ENCODE assay signal across 1 cellular context in the genomic region with DNA sequence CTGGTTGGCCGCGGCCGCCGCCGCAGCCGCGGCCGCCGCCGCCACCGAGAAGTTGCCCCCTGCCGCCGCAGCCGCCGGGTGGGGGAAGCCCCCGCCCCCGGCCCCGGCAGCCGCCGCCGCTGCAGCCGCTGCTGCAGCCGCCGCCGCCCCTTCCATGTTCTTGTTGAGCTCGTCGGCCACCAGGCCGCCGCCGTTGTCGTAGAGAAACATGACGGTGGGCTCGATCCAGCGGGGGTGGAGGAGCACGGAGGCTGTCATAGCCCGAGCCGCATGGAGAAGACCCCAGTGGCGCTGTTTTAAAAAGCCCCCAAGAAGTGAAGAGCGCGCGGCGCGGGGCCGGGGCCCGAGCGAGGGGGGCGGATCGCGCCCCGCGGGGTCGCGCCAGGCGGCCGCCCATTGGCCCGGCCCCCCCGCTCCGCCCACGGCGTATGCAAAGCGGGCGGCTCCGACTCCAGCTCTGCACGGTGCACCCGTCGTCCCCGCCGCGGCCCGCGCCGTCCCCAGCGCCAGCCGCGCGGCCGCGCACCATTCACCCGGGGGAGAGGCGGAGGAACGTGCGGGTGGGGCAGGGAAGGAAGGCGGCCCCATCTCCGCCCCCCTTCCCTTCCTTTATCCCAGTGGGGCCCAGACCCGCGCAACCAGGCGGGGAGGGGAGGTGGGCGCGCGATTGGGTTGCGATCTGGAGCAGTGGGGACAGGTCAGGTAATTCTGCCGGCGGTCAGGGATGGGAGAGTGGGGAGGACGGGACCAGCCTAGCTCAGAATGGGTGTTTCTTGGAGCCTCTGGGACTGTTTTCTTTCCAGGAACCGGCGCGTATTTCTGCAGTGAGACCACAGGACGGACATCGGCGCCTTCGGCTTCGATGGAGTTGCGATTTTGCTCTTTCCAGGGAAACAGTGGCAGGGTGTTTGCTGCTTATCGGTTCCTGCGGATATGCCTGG.
TF ChIP-seq lines count a peak whose summit lies in the region.

TSS of gene HOXA13 (minus strand) at position 272 of the 941 bp plus-strand sequence. CDS start at position 258, 14 bp downstream.

TF ChIP-seq in SK-N-SH treated with all-trans-retinoic acid at 6 μM for 48 hours, 23 proteins besides CTCF, POLR2A, EP300 and RAD21 (continued from another document):
- TF ChIP-seq, protein P1, sequence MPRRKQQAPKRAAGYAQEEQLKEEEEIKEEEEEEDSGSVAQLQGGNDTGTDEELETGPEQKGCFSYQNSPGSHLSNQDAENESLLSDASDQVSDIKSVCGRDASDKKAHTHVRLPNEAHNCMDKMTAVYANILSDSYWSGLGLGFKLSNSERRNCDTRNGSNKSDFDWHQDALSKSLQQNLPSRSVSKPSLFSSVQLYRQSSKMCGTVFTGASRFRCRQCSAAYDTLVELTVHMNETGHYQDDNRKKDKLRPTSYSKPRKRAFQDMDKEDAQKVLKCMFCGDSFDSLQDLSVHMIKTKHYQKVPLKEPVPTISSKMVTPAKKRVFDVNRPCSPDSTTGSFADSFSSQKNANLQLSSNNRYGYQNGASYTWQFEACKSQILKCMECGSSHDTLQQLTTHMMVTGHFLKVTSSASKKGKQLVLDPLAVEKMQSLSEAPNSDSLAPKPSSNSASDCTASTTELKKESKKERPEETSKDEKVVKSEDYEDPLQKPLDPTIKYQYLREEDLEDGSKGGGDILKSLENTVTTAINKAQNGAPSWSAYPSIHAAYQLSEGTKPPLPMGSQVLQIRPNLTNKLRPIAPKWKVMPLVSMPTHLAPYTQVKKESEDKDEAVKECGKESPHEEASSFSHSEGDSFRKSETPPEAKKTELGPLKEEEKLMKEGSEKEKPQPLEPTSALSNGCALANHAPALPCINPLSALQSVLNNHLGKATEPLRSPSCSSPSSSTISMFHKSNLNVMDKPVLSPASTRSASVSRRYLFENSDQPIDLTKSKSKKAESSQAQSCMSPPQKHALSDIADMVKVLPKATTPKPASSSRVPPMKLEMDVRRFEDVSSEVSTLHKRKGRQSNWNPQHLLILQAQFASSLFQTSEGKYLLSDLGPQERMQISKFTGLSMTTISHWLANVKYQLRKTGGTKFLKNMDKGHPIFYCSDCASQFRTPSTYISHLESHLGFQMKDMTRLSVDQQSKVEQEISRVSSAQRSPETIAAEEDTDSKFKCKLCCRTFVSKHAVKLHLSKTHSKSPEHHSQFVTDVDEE (CRISPR knock-in tag; IDR thresholded peaks at IDR 0.05), result no peak
TF ChIP-seq in SK-N-SH treated with all-trans-retinoic acid at 6 μM for 48 hours: peak in this region for 0.
